In genomic region chr18:23998811-23999210, GRCh38 we compare ENCODE assay signal across 14 cellular contexts. TPM values are rescaled to one million over a fixed set of nuclear protein-coding genes. Genes with fewer than 3 reads are reported as not detected.
DNase-seq lines count a peak whose midpoint lies in the region; ATAC-seq, FAIRE-seq and TF ChIP-seq lines count a peak whose summit lies in the region.
"Had no signal": no experiment of that assay in that cellular context is flagged by ENCODE, and none has a peak within 500 bp of the region (broad histone marks: within the 10 kb centered on the region; RNA-seq: fewer than 3 reads in every experiment).

No MANE protein-coding gene starts in this region.

- H3K79me2 ChIP-seq in GM23338 (replicated peaks; ENCODE audit: insufficient read depth) (no peaks in the 10 kb centered on the region), HepG2 (ENCODE audit: insufficient read depth, low read length) (no peaks in the 10 kb centered on the region)

- 17% methylated on average over 3 of the region's 4 CpGs for WGBS in HepG2 (ENCODE audit: low lambda C conversion rate)

- H3K36me3 ChIP-seq in GM23338 (ENCODE audit: insufficient read depth), result no peaks in the 10 kb centered on the region
- H3K36me3 ChIP-seq in HepG2 (replicated peaks in 1 of 2; ENCODE audit: control insufficient read depth in 1 of 2, insufficient read depth in 2 of 2, low read length in 2 of 2), result no peaks in the 10 kb centered on the region

- H3F3A ChIP-seq in GM23338 (replicated peaks; ENCODE audit: low read depth), result no peaks in the 10 kb centered on the region

- no peaks in the 10 kb centered on the region for H3K36me3 Mint-ChIP-seq in GM23338 (ENCODE audit: low read depth)
- H3K36me3 Mint-ChIP-seq: activated naive CD8-positive, alpha-beta T cell treated with anti-CD3 and anti-CD28 coated beads for 36 hours had no signal

- CTCF ChIA-PET in HepG2 (lab: Yijun Ruan, JAX; ENCODE audit: low intra/inter-chr PET ratio, low total read pairs), result no interaction called here

- no peak overlapping the region for H3K4me3 ChIP-seq in GM23338
- H3K4me3 ChIP-seq in HepG2 (replicated peaks in 1 of 3; ENCODE audit: insufficient read depth in 1 of 3, low read depth in 2 of 3, low read length in 3 of 3), result no peak overlapping the region

- peaks cover 11% of the 10 kb centered on the region; the same call in 1 of the 2 replicates for H3K9me2 ChIP-seq in GM23338 (ENCODE audit: insufficient read depth)

- intact Hi-C loops in HepG2 (cut with micrococcal nuclease; ENCODE audit: unreplicated experiment), result loop anchor here (2.0 kb wide), 1 partner anchor 16 kb away; no protein-coding TSS in a partner anchor

- POLR2A ChIA-PET in HepG2 (lab: Yijun Ruan, JAX), result no interaction called here

- H3K9ac ChIP-seq in HepG2 (ENCODE audit: insufficient read depth, low read depth, low read length), result no peak overlapping the region

- H3K9me3 ChIP-seq in HepG2 (ENCODE audit: low read length), result no peaks in the 10 kb centered on the region

- peaks cover 6% of the 10 kb centered on the region; the same call in 2 of the 3 replicates for H3K4me1 Mint-ChIP-seq in GM23338

- TF ChIP-seq POLR2A in HepG2 (IDR thresholded peaks at IDR 0.05; ENCODE audit: insufficient read depth in 1 of 2, low read depth in 2 of 2, low read length in 2 of 2), result no peak

- H2AFZ ChIP-seq in GM23338 (peak overlapping the region; percentile 47; the same call in 1 of the 2 replicates), HepG2 (ENCODE audit: low read length) (no peak overlapping the region)

- no peaks in the 10 kb centered on the region for H3K27me3 ChIP-seq in GM23338 (ENCODE audit: insufficient read depth)
- H3K27me3 ChIP-seq in HepG2 (ENCODE audit: control insufficient read depth in 1 of 2, insufficient read depth in 2 of 2, low read length in 2 of 2), result no peaks in the 10 kb centered on the region; a peak in 1 of 5 replicates

- DNase-seq in GM23338 (ENCODE audit: low spot score) (no peak), NCI-H1930 (lab: John Stamatoyannopoulos, UW) (peak; percentile 82 to 91), SW480 (ENCODE audit: low spot score) (peak; percentile 98), HepG2 (ENCODE audit: low spot score) (peak; percentile 68)
- no peak for DNase-seq in stimulated activated CD4-positive, alpha-beta T cell treated with anti-CD3 and anti-CD28 coated beads, Interleukin-4, amount 100 ng/mL, for 24 hours
- DNase-seq: activated CD4-positive, alpha-beta T cell treated with anti-CD3 and anti-CD28 coated beads for 36 hours; activated naive CD8-positive, alpha-beta T cell treated with anti-CD3 and anti-CD28 coated beads for 36 hours; DND-41; islet precursor cell; posterior cingulate gyrus had no signal

- H3K4me2 ChIP-seq in GM23338, result no peak overlapping the region
- peak overlapping the region; percentile 26; the same call in 1 of the 2 replicates for H3K4me2 ChIP-seq in HepG2 (ENCODE audit: low read depth, low read length)

- no peak for TF ChIP-seq RAD21 in HepG2 (CRISPR knock-in tag; IDR thresholded peaks at IDR 0.05)

- peaks cover under 1% of the 10 kb centered on the region for H3K27me3 Mint-ChIP-seq in GM23338 (ENCODE audit: insufficient read depth, low read depth, poor library complexity)
- H3K27me3 Mint-ChIP-seq: activated naive CD8-positive, alpha-beta T cell treated with anti-CD3 and anti-CD28 coated beads for 36 hours had no signal

- TF ChIP-seq CTCF in GM23338 (conservative IDR thresholded peaks at IDR 0.05; ENCODE audit: low read depth in 2 of 2) (no peak), HepG2 (CRISPR knock-in tag; IDR thresholded peaks at IDR 0.05) (no peak)

- FAIRE-seq in HepG2 (lab: Jason Lieb, UNC), result no peak
- FAIRE-seq: endometrium had no signal

- no peak overlapping the region for H3K4me3 Mint-ChIP-seq in GM23338
- H3K4me3 Mint-ChIP-seq: activated CD4-positive, alpha-beta T cell treated with anti-CD3 and anti-CD28 coated beads for 36 hours; activated naive CD8-positive, alpha-beta T cell treated with anti-CD3 and anti-CD28 coated beads for 36 hours had no signal

- TF ChIP-seq EP300 in HepG2 (IDR thresholded peaks at IDR 0.05; ENCODE audit: low read depth in 2 of 2, low read length in 2 of 2), result no peak
- TF ChIP-seq EP300 in HepG2 (CRISPR knock-in tag; IDR thresholded peaks at IDR 0.05; ENCODE audit: borderline replicate concordance), result no peak

- ATAC-seq in GM23338 (no peak), HepG2 (peak; percentile 55; the same call in 2 of the 3 replicates), GM19463 (IDR thresholded peaks at IDR 0.05; ENCODE audit: unreplicated experiment) (no peak), HG03571 (IDR thresholded peaks at IDR 0.05; ENCODE audit: unreplicated experiment) (no peak), GM18868 (IDR thresholded peaks at IDR 0.05; ENCODE audit: unreplicated experiment) (no peak)
- ATAC-seq: activated CD4-positive, alpha-beta T cell treated with anti-CD3 and anti-CD28 coated beads for 36 hours had no signal

- no peak overlapping the region for H3K27ac Mint-ChIP-seq in GM23338
- H3K27ac Mint-ChIP-seq: activated CD4-positive, alpha-beta T cell treated with anti-CD3 and anti-CD28 coated beads for 36 hours; activated naive CD8-positive, alpha-beta T cell treated with anti-CD3 and anti-CD28 coated beads for 36 hours had no signal

- H4K20me1 ChIP-seq in GM23338 (replicated peaks; ENCODE audit: insufficient read depth) (no peaks in the 10 kb centered on the region), HepG2 (ENCODE audit: insufficient read depth, low read length) (no peaks in the 10 kb centered on the region)

- H3K27ac ChIP-seq in GM23338 (ENCODE audit: low read depth) (no peak overlapping the region), HepG2 (ENCODE audit: extremely low read length, insufficient read depth, low read length) (no peak overlapping the region)

- no TSS peak for BruUV-seq in HepG2 (replicated peaks; lab: Mats Ljungman, UMichigan)

- no peaks in the 10 kb centered on the region for H3K9me3 Mint-ChIP-seq in GM23338
- H3K9me3 Mint-ChIP-seq: activated naive CD8-positive, alpha-beta T cell treated with anti-CD3 and anti-CD28 coated beads for 36 hours had no signal

- H3K4me1 ChIP-seq in GM23338 (ENCODE audit: insufficient read depth) (peaks cover 9% of the 10 kb centered on the region; the same call in 1 of the 2 replicates), HepG2 (ENCODE audit: insufficient read depth, low read length) (peaks cover 26% of the 10 kb centered on the region)

- in situ Hi-C loops in HepG2 (cut with HindIII; ENCODE audit: extremely low pct_ligation_motif_present, low pct_unique_long_range_greater_than_20kb), result no loop called here

TF ChIP-seq in GM23338, 12 proteins besides CTCF, POLR2A, EP300 and RAD21:
- TF ChIP-seq POLR2AphosphoS5 (IDR thresholded peaks at IDR 0.05; ENCODE audit: low read depth) (no peak), ETS1 (IDR thresholded peaks at IDR 0.05) (no peak), CREB1 (CRISPR knock-in tag; IDR thresholded peaks at IDR 0.05; ENCODE audit: low read depth) (no peak)

TF ChIP-seq in HepG2, 621 proteins besides CTCF, POLR2A, EP300 and RAD21 (continues in another document):
- TF ChIP-seq ATF6 (CRISPR knock-in tag; conservative IDR thresholded peaks at IDR 0.05), result no peak
- peak; percentile 54; the same call in 1 of the 2 replicates for TF ChIP-seq SOX5 (CRISPR knock-in tag; IDR thresholded peaks at IDR 0.05; ENCODE audit: borderline replicate concordance)
- TF ChIP-seq CBX2 (IDR thresholded peaks at IDR 0.05; ENCODE audit: low read depth, low read length), result no peak
- TF ChIP-seq CBX2 (CRISPR knock-in tag; IDR thresholded peaks at IDR 0.05; ENCODE audit: low read depth), result no peak
- TF ChIP-seq FOSL2 (CRISPR knock-in tag; IDR thresholded peaks at IDR 0.05), result peak; percentile 28; the same call in 1 of the 2 replicates

RNA-seq across cellular contexts. Expression of gene TTC39C, which starts 15.7 kb away (rescaled TPM):
- total RNA-seq in GM23338 (2014; rRNA removed; shearing (Covaris generic)), result 108 and 136 TPM in 2 replicates
- polyA plus RNA-seq in GM23338 (2016; fragmentation: Nextera tagmentation; extraction: Ambion mirVana) (69.2 and 69.4 TPM in 2 replicates), HepG2 (2011; rRNA removed) (14.9 and 19.1 TPM in 2 replicates)
- total RNA-seq in HepG2 (2016; rRNA removed; fragmentation: Illumina TruSeq; extraction: Trizol), result 25.9 and 28.1 TPM in 2 replicates
- 52.8 and 57.1 TPM in 2 replicates for total RNA-seq in HepG2 (2016; cell fraction: cytosol; rRNA removed; fragmentation: Illumina TruSeq; extraction: Trizol; ENCODE audit: low read depth)
- 23.2 and 24.1 TPM in 2 replicates for total RNA-seq in HepG2 (2016; cell fraction: insoluble cytoplasmic fraction; rRNA removed; fragmentation: Illumina TruSeq; extraction: Trizol)
- 53.3 and 53.4 TPM in 2 replicates for total RNA-seq in HepG2 (2016; cell fraction: membrane; rRNA removed; fragmentation: Illumina TruSeq; extraction: Trizol)
- 21.2 and 27.7 TPM in 2 replicates for total RNA-seq in HepG2 (2016; cell fraction: nucleus; rRNA removed; fragmentation: Illumina TruSeq; extraction: Trizol)
- 8.9 and 10.8 TPM in 2 replicates for polyA plus RNA-seq in HepG2 (2011; cell fraction: cytosol; rRNA removed)
- 17.1 and 18.8 TPM in 2 replicates for polyA plus RNA-seq in HepG2 (2011; cell fraction: nucleus; rRNA removed)
- 9.2 and 12.3 TPM in 2 replicates for polyA plus RNA-seq in HepG2 (2012)
- polyA plus RNA-seq in HepG2 (2016; cell fraction: cytosol; fragmentation: Illumina TruSeq; extraction: Trizol; ENCODE audit: low read depth), result 50.0 and 57.9 TPM in 2 replicates
- polyA plus RNA-seq in HepG2 (2016; cell fraction: insoluble cytoplasmic fraction; fragmentation: Illumina TruSeq; extraction: Trizol; ENCODE audit: low read depth), result 23.4 and 24.5 TPM in 2 replicates
- 47.4 and 56.0 TPM in 2 replicates for polyA plus RNA-seq in HepG2 (2016; cell fraction: membrane; fragmentation: Illumina TruSeq; extraction: Trizol; ENCODE audit: low read depth)
- 25.5 and 26.3 TPM in 2 replicates for polyA plus RNA-seq in HepG2 (2016; cell fraction: nucleus; fragmentation: Illumina TruSeq; extraction: Trizol; ENCODE audit: insufficient read depth, low read depth)
- polyA minus RNA-seq in HepG2 (2011; rRNA and poly(A)+ RNA removed; ENCODE audit: low replicate concordance), result 10.1 and 38.1 TPM in 2 replicates
- polyA minus RNA-seq in HepG2 (2011; cell fraction: cytosol; rRNA and poly(A)+ RNA removed), result 14.6 and 16.9 TPM in 2 replicates
- 31.3 and 32.3 TPM in 2 replicates for polyA minus RNA-seq in HepG2 (2011; cell fraction: nucleus; rRNA and poly(A)+ RNA removed)

Comparison
In these comparisons a context has a peak if more than half of its experiments do, and no peak if none do; other contexts are left out.
1. DNase-seq: peak in NCI-H1930 (2 of 2), SW480 (single experiment) and HepG2 (single experiment); none in GM23338 (single experiment) and stimulated activated CD4-positive, alpha-beta T cell treated with anti-CD3 and anti-CD28 coated beads, Interleukin-4, amount 100 ng/mL, for 24 hours (single experiment).